8 cellular contexts compared by ENCODE assay signal in the genomic region with DNA sequence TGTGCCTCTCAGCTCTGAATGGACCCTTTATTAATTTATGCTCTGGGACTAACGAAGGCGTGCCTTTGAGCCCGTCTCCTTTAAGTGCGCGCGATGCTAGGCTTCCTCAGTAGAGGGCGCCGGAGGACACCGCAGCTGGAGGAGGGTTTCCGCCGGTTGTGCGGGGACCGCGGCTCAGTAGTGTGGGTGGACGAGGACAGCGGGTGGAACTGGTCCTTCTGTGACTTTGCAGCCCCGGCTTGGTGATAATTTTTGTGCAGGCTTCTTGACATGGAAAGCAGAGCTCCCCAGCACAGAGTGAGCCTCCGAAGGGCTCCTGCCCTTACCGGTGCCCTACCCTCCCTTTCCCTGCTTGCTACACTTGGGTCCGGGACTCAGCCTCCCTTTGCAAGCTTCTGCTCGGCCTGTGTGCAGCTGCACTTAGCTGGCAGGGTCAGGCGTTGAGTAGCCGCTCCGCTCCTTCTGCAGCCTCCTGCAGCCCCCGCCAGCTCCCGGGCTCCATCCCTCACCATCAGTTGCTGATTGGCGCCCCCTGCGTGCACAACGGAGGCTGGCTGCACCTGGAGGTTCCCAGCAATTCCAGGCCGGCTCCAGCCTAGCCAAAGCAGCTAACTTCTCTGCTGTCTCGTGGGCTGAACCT.
DNase-seq lines count a peak whose midpoint lies in the region; ATAC-seq lines count a peak whose summit lies in the region.

No MANE protein-coding gene starts in this region.

- ATAC-seq in GM19351 (IDR thresholded peaks at IDR 0.05; ENCODE audit: unreplicated experiment) (peak; percentile 91), HG03457 (IDR thresholded peaks at IDR 0.05; ENCODE audit: unreplicated experiment) (peak; percentile 91), memory B cell (ENCODE audit: low read depth) (peak; percentile 88)
- ATAC-seq in effector memory CD8-positive, alpha-beta T cell (replicated peaks), result peak; percentile 94

- peaks cover 9 to 14% of the 10 kb centered on the region in 2 donors for H3K4me1 Mint-ChIP-seq in effector memory CD8-positive, alpha-beta T cell (ENCODE audit: low read depth in 2 of 2)
- peaks cover 16% of the 10 kb centered on the region for H3K4me1 Mint-ChIP-seq in memory B cell

- no peaks in the 10 kb centered on the region for H3K9me3 Mint-ChIP-seq in effector memory CD8-positive, alpha-beta T cell
- H3K9me3 Mint-ChIP-seq in memory B cell, result no peaks in the 10 kb centered on the region

- H3K36me3 Mint-ChIP-seq in effector memory CD8-positive, alpha-beta T cell (ENCODE audit: insufficient read depth), result peaks cover 7% of the 10 kb centered on the region
- no peaks in the 10 kb centered on the region for H3K36me3 Mint-ChIP-seq in memory B cell

- peak overlapping the region; percentile 5 to 49 for H3K27ac Mint-ChIP-seq in effector memory CD8-positive, alpha-beta T cell
- H3K27ac Mint-ChIP-seq in memory B cell, result no peak overlapping the region

- peak overlapping the region; percentile 85 to 87 for H3K4me3 Mint-ChIP-seq in effector memory CD8-positive, alpha-beta T cell
- peak overlapping the region; percentile 86 for H3K4me3 Mint-ChIP-seq in memory B cell

- DNase-seq in C1 segment of cervical spinal cord (lab: John Stamatoyannopoulos, UW) (peak in 13 of 14 donors; percentile 15 to 87 (median 73)), NCI-H82 (lab: John Stamatoyannopoulos, UW) (peak; percentile 61), memory B cell (ENCODE audit: low spot score in 2 of 2) (peak; percentile 74 to 83)
- DNase-seq in activated CD8-positive, alpha-beta memory T cell treated with anti-CD3 and anti-CD28 coated beads for 4 hours (ENCODE audit: low read depth in 2 of 2), result peak; percentile 53 to 57
- peak; percentile 75 to 81 (median 77) for DNase-seq in effector memory CD8-positive, alpha-beta T cell
- DNase-seq in stimulated activated CD8-positive, alpha-beta memory T cell treated with anti-CD3 and anti-CD28 coated beads, Interleukin-12 subunit alpha, Interleukin-12 subunit beta, amount 100 ng/mL, for 1 hour (ENCODE audit: low read depth), result peak; percentile 60

- H3K27me3 Mint-ChIP-seq in effector memory CD8-positive, alpha-beta T cell, result peaks cover 1 to 17% of the 10 kb centered on the region in 2 donors
- H3K27me3 Mint-ChIP-seq in memory B cell, result peaks cover 5% of the 10 kb centered on the region

Comparison
In these comparisons a context has a peak if more than half of its experiments do, and no peak if none do; other contexts are left out.
1. Peak in every context shown above with its lines: DNase-seq and ATAC-seq.